Comparison of ENCODE assay signal across 2 cellular contexts in genomic region chr19:32676895-32677359, GRCh38.
TF ChIP-seq lines count a peak whose summit lies in the region.

No MANE protein-coding gene starts in this region.

TF ChIP-seq in HEK293, 187 proteins besides CTCF, POLR2A, EP300 and RAD21:
- no peak for TF ChIP-seq PRDM10 (tag by site-specific recombination; IDR thresholded peaks at IDR 0.05)
- no peak for TF ChIP-seq GLIS2 (tag by site-specific recombination; IDR thresholded peaks at IDR 0.05)
- TF ChIP-seq ZXDB (tag by site-specific recombination; IDR thresholded peaks at IDR 0.05): no peak
- TF ChIP-seq ZNF571 (tag by site-specific recombination; IDR thresholded peaks at IDR 0.05): no peak
- TF ChIP-seq ZNF791 (tag by site-specific recombination; IDR thresholded peaks at IDR 0.05): no peak
- TF ChIP-seq SP2 (tag by site-specific recombination; IDR thresholded peaks at IDR 0.05): no peak
- no peak for TF ChIP-seq ZNF19 (tag by site-specific recombination; IDR thresholded peaks at IDR 0.05; ENCODE audit: low read depth)
- no peak for TF ChIP-seq ZSCAN16 (tag by site-specific recombination; IDR thresholded peaks at IDR 0.05)
- no peak for TF ChIP-seq ZNF394 (tag by site-specific recombination; IDR thresholded peaks at IDR 0.05; ENCODE audit: borderline replicate concordance)
- no peak for TF ChIP-seq ZNF768 (tag by site-specific recombination; IDR thresholded peaks at IDR 0.05)
- TF ChIP-seq ZNF701 (tag by site-specific recombination; IDR thresholded peaks at IDR 0.05): no peak

TF ChIP-seq in endothelial cell of umbilical vein, 7 proteins besides CTCF, POLR2A, EP300 and RAD21:
- TF ChIP-seq FOS (IDR thresholded peaks at IDR 0.05; ENCODE audit: borderline replicate concordance, insufficient read depth, low read length): no peak
- TF ChIP-seq EZH2 (IDR thresholded peaks at IDR 0.05; ENCODE audit: borderline replicate concordance, low read depth, low read length, severe bottlenecking): peak; percentile 52
- no peak for TF ChIP-seq JUN (IDR thresholded peaks at IDR 0.05; ENCODE audit: borderline replicate concordance, insufficient read depth, insufficient read length, low read depth)
- TF ChIP-seq POLR2AphosphoS5 (IDR thresholded peaks at IDR 0.05; ENCODE audit: insufficient read depth, low read depth, low read length): no peak
- TF ChIP-seq MYC (IDR thresholded peaks at IDR 0.05; ENCODE audit: low read depth, low read length): no peak
- no peak for TF ChIP-seq MAX (IDR thresholded peaks at IDR 0.05; ENCODE audit: insufficient read depth, insufficient read length)
- no peak for TF ChIP-seq GATA2 (IDR thresholded peaks at IDR 0.05; ENCODE audit: insufficient read depth, insufficient read length, low read depth, low read length)
TF ChIP-seq in endothelial cell of umbilical vein: peak in this region for 1.
